ENCODE assay signal across 18 cellular contexts in the genomic region with DNA sequence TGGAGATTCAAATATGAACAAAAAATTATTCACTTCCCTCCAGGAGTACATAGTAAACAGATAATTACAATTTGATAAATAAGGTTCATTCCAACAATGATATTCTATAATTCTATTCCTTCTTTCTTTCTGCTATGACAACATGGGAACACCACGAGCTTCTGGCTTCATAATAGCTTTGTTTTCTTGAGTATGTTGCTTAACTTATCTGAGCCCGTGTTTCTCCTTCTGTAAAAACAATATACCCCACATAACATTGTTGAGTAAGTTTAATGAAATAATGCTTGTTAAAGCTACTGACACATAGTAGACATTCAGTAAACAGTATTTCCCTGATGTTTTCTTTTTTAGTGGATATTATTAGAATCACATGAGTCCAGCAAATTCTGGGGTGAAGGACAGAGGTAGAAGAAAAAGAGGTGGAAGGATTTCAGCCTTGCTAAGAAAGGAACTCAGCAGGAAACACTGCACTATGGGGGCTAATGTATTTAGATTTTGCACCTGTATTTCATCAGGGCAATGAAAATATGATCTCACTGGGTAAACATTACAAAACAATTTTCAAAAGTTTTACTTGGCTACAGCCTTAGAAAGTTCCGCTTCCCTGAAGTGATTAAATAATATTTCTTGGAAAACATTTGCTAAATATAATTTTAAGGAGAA.
"Had no signal": no experiment of that assay in that cellular context is flagged by ENCODE, and none has a peak within 500 bp of the region (broad histone marks: within the 10 kb centered on the region; RNA-seq: fewer than 3 reads in every experiment).

No MANE protein-coding gene starts in this region.

- H3K4me1 Mint-ChIP-seq: central memory CD8-positive, alpha-beta T cell had no signal

- H3K4me3 Mint-ChIP-seq: activated naive CD8-positive, alpha-beta T cell; central memory CD8-positive, alpha-beta T cell; dendritic cell treated with granulocyte-macrophage colony-stimulating factor and Interleukin-4, amounts not matched to agents 40 ng/mL and 50 ng/mL, for 4 days; natural killer cell treated with Interleukin-12 subunit alpha and Interleukin-12 subunit beta and Interleukin-15 and Interleukin-18, amount 100 ng/mL, for 72 hours; T-helper 2 cell treated with Interferon-gamma antibody and Interleukin-4, amounts not matched to agents 5 μg/mL and 100 μg/mL, for 36 hours had no signal

- FAIRE-seq: islet of Langerhans had no signal

- H3K4me3 ChIP-seq: ascending aorta, heart right ventricle, mucosa of descending colon, psoas muscle, sigmoid colon, upper lobe of left lung had no signal

- H3K36me3 Mint-ChIP-seq: activated naive CD8-positive, alpha-beta T cell had no signal

- H3K27me3 ChIP-seq: ascending aorta, heart right ventricle, sigmoid colon, upper lobe of left lung had no signal

- H3K4me1 ChIP-seq: heart right ventricle, psoas muscle, sigmoid colon, upper lobe of left lung had no signal

- H3K27me3 Mint-ChIP-seq: activated naive CD8-positive, alpha-beta T cell; central memory CD8-positive, alpha-beta T cell; dendritic cell treated with granulocyte-macrophage colony-stimulating factor and Interleukin-4, amounts not matched to agents 40 ng/mL and 50 ng/mL, for 4 days; natural killer cell treated with Interleukin-12 subunit alpha and Interleukin-12 subunit beta and Interleukin-15 and Interleukin-18, amount 100 ng/mL, for 72 hours had no signal

- H3K9me3 ChIP-seq: mucosa of descending colon, psoas muscle, sigmoid colon, upper lobe of left lung had no signal

- H3K27ac Mint-ChIP-seq: activated naive CD8-positive, alpha-beta T cell; dendritic cell treated with granulocyte-macrophage colony-stimulating factor and Interleukin-4, amounts not matched to agents 40 ng/mL and 50 ng/mL, for 4 days; natural killer cell treated with Interleukin-12 subunit alpha and Interleukin-12 subunit beta and Interleukin-15 and Interleukin-18, amount 100 ng/mL, for 72 hours; T-helper 2 cell treated with Interferon-gamma antibody and Interleukin-4, amounts not matched to agents 5 μg/mL and 100 μg/mL, for 36 hours had no signal

- DNase-seq: activated effector memory CD4-positive, alpha-beta T cell treated with Interleukin-2 at 50 U/mL for 16 hours; activated T-cell treated with anti-CD3 and anti-CD28 coated beads, Interleukin-2, amount 50 U/mL, for 1 hour; heart right ventricle; mucosa of descending colon; occipital lobe; psoas muscle; sigmoid colon; stimulated activated CD4-positive, alpha-beta T cell treated with anti-CD3 and anti-CD28 coated beads, Interleukin-2, amount 100 ng/mL, for 48 hours; stimulated activated naive CD4-positive, alpha-beta T cell treated with Interleukin-2 at 50 U/mL for 16 hours; upper lobe of left lung had no signal

- H3K27ac ChIP-seq: ascending aorta, heart right ventricle, psoas muscle, sigmoid colon, upper lobe of left lung had no signal

- ATAC-seq: heart right ventricle; left lobe of liver; mucosa of descending colon; natural killer cell treated with Interleukin-12 subunit alpha and Interleukin-12 subunit beta and Interleukin-15 and Interleukin-18, amount 100 ng/mL, for 72 hours; psoas muscle had no signal

- H3K36me3 ChIP-seq: ascending aorta, heart right ventricle, sigmoid colon, upper lobe of left lung had no signal
